Comparison of ENCODE assay signal across 19 cellular contexts in the genomic region with DNA sequence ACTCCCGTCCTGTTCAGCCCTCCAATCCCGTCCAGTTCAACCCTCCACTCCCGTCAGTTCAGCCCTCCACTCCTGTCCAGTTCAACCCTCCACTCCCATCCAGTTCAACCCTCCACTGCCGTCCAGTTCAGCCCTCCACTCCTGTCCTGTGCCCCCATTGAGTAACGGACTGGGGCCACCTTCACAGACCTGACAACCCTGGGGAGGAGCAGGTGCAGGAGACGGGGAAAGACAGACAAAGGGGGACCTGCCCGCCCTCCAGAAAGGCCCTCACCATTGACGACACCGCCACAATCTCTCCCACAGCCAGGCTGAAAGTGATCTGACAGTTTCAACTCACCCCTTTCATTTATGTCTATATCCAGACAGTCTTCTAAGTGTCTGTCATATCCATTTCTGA.
"Had no signal": no experiment of that assay in that cellular context is flagged by ENCODE, and none has a peak within 500 bp of the region (broad histone marks: within the 10 kb centered on the region; RNA-seq: fewer than 3 reads in every experiment).

No MANE protein-coding gene starts in this region.

- DNase-seq: activated CD4-positive, alpha-beta T cell treated with anti-CD3 and anti-CD28 coated beads for 1 hour; activated CD4-positive, alpha-beta T cell treated with anti-CD3 and anti-CD28 coated beads, Interleukin-2, amount 50 U/mL, for 4 hours; activated effector memory CD4-positive, alpha-beta T cell treated with anti-CD3 and anti-CD28 coated beads, Interleukin-2, amount 50 U/mL, for 16 hours; activated T-cell treated with anti-CD3 and anti-CD28 coated beads, Interleukin-2, amount 50 U/mL, for 24 hours; endodermal cell; erythroblast; gastrocnemius medialis; heart right ventricle; mammary epithelial cell; naive thymus-derived CD4-positive, alpha-beta T cell; right cardiac atrium; stimulated activated CD4-positive, alpha-beta T cell treated with anti-CD3 and anti-CD28 coated beads, Interleukin-4, amount 100 ng/mL, for 4 hours; T1000; testis had no signal

- H3K4me3 ChIP-seq: ascending aorta, gastrocnemius medialis, heart right ventricle, prostate gland, skin epidermis, testis, upper lobe of left lung had no signal

- H3K36me3 ChIP-seq: ascending aorta, gastrocnemius medialis, prostate gland, upper lobe of left lung had no signal

- H3K9me3 Mint-ChIP-seq: activated T-cell treated with anti-CD3 and anti-CD28 coated beads, Interleukin-2, amount 50 U/mL, for 24 hours; endodermal cell; naive thymus-derived CD4-positive, alpha-beta T cell had no signal

- H3K27ac ChIP-seq: ascending aorta, gastrocnemius medialis, heart right ventricle, prostate gland, skin epidermis, stomach, testis, upper lobe of left lung had no signal

- H3K4me1 ChIP-seq: ascending aorta had no signal

- H3K27me3 Mint-ChIP-seq: activated T-cell treated with anti-CD3 and anti-CD28 coated beads, Interleukin-2, amount 50 U/mL, for 24 hours; naive thymus-derived CD4-positive, alpha-beta T cell had no signal

- H3K4me3 Mint-ChIP-seq: activated T-cell treated with anti-CD3 and anti-CD28 coated beads, Interleukin-2, amount 50 U/mL, for 24 hours; endodermal cell had no signal

- H3K9me3 ChIP-seq: ascending aorta, gastrocnemius medialis, heart right ventricle, prostate gland, stomach, testis, upper lobe of left lung had no signal

- H3K27me3 ChIP-seq: ascending aorta, gastrocnemius medialis, heart right ventricle, stomach, testis, upper lobe of left lung had no signal

- ATAC-seq: gastrocnemius medialis; heart right ventricle; naive thymus-derived CD4-positive, alpha-beta T cell; right cardiac atrium had no signal

- H3K27ac Mint-ChIP-seq: activated T-cell treated with anti-CD3 and anti-CD28 coated beads, Interleukin-2, amount 50 U/mL, for 24 hours; endodermal cell had no signal
